In genomic region chr2:45691600-45691999, GRCh38 we compare ENCODE assay signal across 22 cellular contexts.
DNase-seq lines count a peak whose midpoint lies in the region; ATAC-seq and FAIRE-seq lines count a peak whose summit lies in the region.
"Had no signal": no experiment of that assay in that cellular context is flagged by ENCODE, and none has a peak within 500 bp of the region (broad histone marks: within the 10 kb centered on the region; RNA-seq: fewer than 3 reads in every experiment).

No MANE protein-coding gene starts in this region.

- H3K9me3 Mint-ChIP-seq in stimulated activated memory B cell treated with anti-CD40 and anti-IgM and Interleukin-4, amounts not matched to agents 10 μg/mL and 1 μg/mL and 100 μg/mL, for 72 hours, result no peaks in the 10 kb centered on the region
- H3K9me3 Mint-ChIP-seq: central memory CD8-positive, alpha-beta T cell; stimulated activated naive CD8-positive, alpha-beta T cell treated with anti-CD3 and anti-CD28 coated beads, Interleukin-15, amount 100 ng/mL, for 72 hours had no signal

- H3K36me3 Mint-ChIP-seq in stimulated activated memory B cell treated with anti-CD40 and anti-IgM and Interleukin-4, amounts not matched to agents 10 μg/mL and 1 μg/mL and 100 μg/mL, for 72 hours, result no peaks in the 10 kb centered on the region

- no peak for FAIRE-seq in urothelium cell line (lab: Jason Lieb, UNC)
- FAIRE-seq: small intestine, TTC549 had no signal

- no peaks in the 10 kb centered on the region for H3K27me3 Mint-ChIP-seq in stimulated activated memory B cell treated with anti-CD40 and anti-IgM and Interleukin-4, amounts not matched to agents 10 μg/mL and 1 μg/mL and 100 μg/mL, for 72 hours
- H3K27me3 Mint-ChIP-seq: central memory CD8-positive, alpha-beta T cell; stimulated activated naive CD8-positive, alpha-beta T cell treated with anti-CD3 and anti-CD28 coated beads, Interleukin-15, amount 100 ng/mL, for 72 hours had no signal

- peak; percentile 36 for DNase-seq in germinal center (ENCODE audit: low spot score)
- no peak for DNase-seq in urothelium cell line (ENCODE audit: low spot score)
- DNase-seq in stimulated activated naive CD4-positive, alpha-beta T cell (lab: John Stamatoyannopoulos, UW), result no peak
- DNase-seq in T-helper 2 cell, result no peak
- DNase-seq: activated naive CD4-positive, alpha-beta T cell treated with anti-CD3 and anti-CD28 coated beads, Interleukin-2, amount 50 U/mL, for 16 hours; aorta; DMS79 treated with DMSO at 0.1 percent for 48 hours; effector memory CD4-positive, alpha-beta T cell; GOT3; mesendoderm; NCI-H524 treated with DMSO at 0.1 percent for 48 hours; small intestine; stimulated activated naive CD8-positive, alpha-beta T cell treated with anti-CD3 and anti-CD28 coated beads, Interleukin-15, amount 100 ng/mL, for 72 hours; transverse colon had no signal

- H3K27ac Mint-ChIP-seq in stimulated activated memory B cell treated with anti-CD40 and anti-IgM and Interleukin-4, amounts not matched to agents 10 μg/mL and 1 μg/mL and 100 μg/mL, for 72 hours, result no peak overlapping the region
- H3K27ac Mint-ChIP-seq: progenitor cell of endocrine pancreas; stimulated activated naive CD8-positive, alpha-beta T cell treated with anti-CD3 and anti-CD28 coated beads, Interleukin-15, amount 100 ng/mL, for 72 hours had no signal

- H3K4me3 Mint-ChIP-seq in stimulated activated memory B cell treated with anti-CD40 and anti-IgM and Interleukin-4, amounts not matched to agents 10 μg/mL and 1 μg/mL and 100 μg/mL, for 72 hours, result peak overlapping the region; percentile 14
- H3K4me3 Mint-ChIP-seq: central memory CD8-positive, alpha-beta T cell; stimulated activated naive CD8-positive, alpha-beta T cell treated with anti-CD3 and anti-CD28 coated beads, Interleukin-15, amount 100 ng/mL, for 72 hours had no signal

- peak; percentile 12 for ATAC-seq in GM19025 (IDR thresholded peaks at IDR 0.05; ENCODE audit: low read depth, unreplicated experiment)
- peak; percentile 12 for ATAC-seq in HG03432 (IDR thresholded peaks at IDR 0.05; ENCODE audit: unreplicated experiment)
- ATAC-seq in stimulated activated memory B cell treated with anti-CD40 and anti-IgM and Interleukin-4, amounts not matched to agents 10 μg/mL and 1 μg/mL and 100 μg/mL, for 72 hours, result peak; percentile 64
- ATAC-seq: esophagus mucosa; gastroesophageal sphincter; stimulated activated naive CD8-positive, alpha-beta T cell treated with anti-CD3 and anti-CD28 coated beads, Interleukin-15, amount 100 ng/mL, for 72 hours had no signal

- peaks cover 8% of the 10 kb centered on the region for H3K4me1 Mint-ChIP-seq in stimulated activated memory B cell treated with anti-CD40 and anti-IgM and Interleukin-4, amounts not matched to agents 10 μg/mL and 1 μg/mL and 100 μg/mL, for 72 hours
- H3K4me1 Mint-ChIP-seq: stimulated activated naive CD8-positive, alpha-beta T cell treated with anti-CD3 and anti-CD28 coated beads, Interleukin-15, amount 100 ng/mL, for 72 hours had no signal

Comparison
In these comparisons a context has a peak if more than half of its experiments do, and no peak if none do; other contexts are left out.
1. ATAC-seq: peak in every context shown above with its lines; median percentile 64 in stimulated activated memory B cell treated with anti-CD40 and anti-IgM and Interleukin-4, amounts not matched to agents 10 μg/mL and 1 μg/mL and 100 μg/mL, for 72 hours; 12 in GM19025; 12 in HG03432.